ENCODE assay signal across 24 cellular contexts in genomic region chr2:178117725-178118124, GRCh38. TPM values are rescaled to one million over a fixed set of nuclear protein-coding genes. Genes with fewer than 3 reads are reported as not detected.
"Had no signal": no experiment of that assay in that cellular context is flagged by ENCODE, and none has a peak within 500 bp of the region (broad histone marks: within the 10 kb centered on the region; RNA-seq: fewer than 3 reads in every experiment).

No MANE protein-coding gene starts in this region.

- H3K4me1 ChIP-seq: foreskin keratinocyte had no signal

- ATAC-seq: foreskin keratinocyte, gastroesophageal sphincter, heart left ventricle, left colon, left lung, left ventricle myocardium superior, lower lobe of right lung had no signal

- H3K4me3 ChIP-seq: coronary artery, dorsolateral prefrontal cortex, esophagus muscularis mucosa, gastroesophageal sphincter, heart left ventricle, hepatocyte, left lung, lower lobe of right lung had no signal

- FAIRE-seq: endothelial cell of umbilical vein had no signal

- H3K27me3 ChIP-seq: dorsolateral prefrontal cortex, esophagus muscularis mucosa, foreskin keratinocyte, gastroesophageal sphincter, heart left ventricle, hepatocyte, left lung had no signal

- DNase-seq: dermis blood vessel endothelial cell; dorsolateral prefrontal cortex; effector CD4-positive, alpha-beta T cell; effector memory CD4-positive, alpha-beta T cell; foreskin keratinocyte; heart left ventricle; hypothalamus; immature natural killer cell; islet precursor cell; kidney; kidney glomerular epithelial cell; left colon; left lung; left ventricle myocardium superior; lower lobe of right lung; mesendoderm; midbrain had no signal

- H3K27ac ChIP-seq: coronary artery, dorsolateral prefrontal cortex, esophagus muscularis mucosa, foreskin keratinocyte, gastroesophageal sphincter, heart left ventricle, hepatocyte, left lung, lower lobe of right lung had no signal

- H2AFZ ChIP-seq: hepatocyte had no signal

- H3K9me3 ChIP-seq: esophagus muscularis mucosa, gastroesophageal sphincter, heart left ventricle, left lung, lower lobe of right lung had no signal

- H3K4me2 ChIP-seq: hepatocyte had no signal

RNA-seq across cellular contexts. Expression of gene PDE11A, which starts 45.1 kb away (rescaled TPM):
- total RNA-seq: lung microvascular endothelial cell had no signal
- polyA plus RNA-seq: esophagus, immature natural killer cell had no signal
